ENCODE assay signal across 16 cellular contexts in genomic region chr11:23097906-23098305, GRCh38.
A peak's percentile ranks its signal among the peaks of the same experiment; 100 is the strongest.
DNase-seq lines count a peak whose midpoint lies in the region; ATAC-seq lines count a peak whose summit lies in the region.
"Had no signal": no experiment of that assay in that cellular context is flagged by ENCODE, and none has a peak within 500 bp of the region (broad histone marks: within the 10 kb centered on the region; RNA-seq: fewer than 3 reads in every experiment).

No MANE protein-coding gene starts in this region.

- peak; percentile 73 for ATAC-seq in GM18517 (IDR thresholded peaks at IDR 0.05; ENCODE audit: unreplicated experiment)
- ATAC-seq in GM19463 (IDR thresholded peaks at IDR 0.05; ENCODE audit: unreplicated experiment) = peak; percentile 68
- peak; percentile 61 for ATAC-seq in HG03135 (IDR thresholded peaks at IDR 0.05; ENCODE audit: unreplicated experiment)
- ATAC-seq: foreskin keratinocyte, left ventricle myocardium superior, WTC11 had no signal

- DNase-seq in SKM-1 treated with dmso at 0.1 percent for 144 hours (lab: John Stamatoyannopoulos, UW; ENCODE audit: unreplicated experiment) (peak; percentile 71), DMS114 treated with DMSO at 0.1 percent for 48 hours (lab: John Stamatoyannopoulos, UW; ENCODE audit: unreplicated experiment) (no peak), SHP77 (lab: John Stamatoyannopoulos, UW) (no peak), NCI-H187 (lab: John Stamatoyannopoulos, UW) (no peak), hepatic stellate cell (ENCODE audit: low spot score) (no peak)
- DNase-seq: activated gamma-delta T cell treated with Interleukin-2 at 50 U/mL for 16 hours; anterior cingulate cortex; foreskin keratinocyte; left ventricle myocardium superior; NCI-H187 treated with DMSO at 0.1 percent for 48 hours; NCI-H524 treated with DMSO at 0.1 percent for 48 hours; stimulated activated naive CD4-positive, alpha-beta T cell had no signal
